In genomic region chr2:191180712-191181111, GRCh38 we compare ENCODE assay signal across 16 cellular contexts. TPM values are rescaled to one million over a fixed set of nuclear protein-coding genes. Genes with fewer than 3 reads are reported as not detected.
A peak's percentile ranks its signal among the peaks of the same experiment; 100 is the strongest.
DNase-seq lines count a peak whose midpoint lies in the region; FAIRE-seq and TF ChIP-seq lines count a peak whose summit lies in the region.
"Had no signal": no experiment of that assay in that cellular context is flagged by ENCODE, and none has a peak within 500 bp of the region (broad histone marks: within the 10 kb centered on the region; RNA-seq: fewer than 3 reads in every experiment).

No MANE protein-coding gene starts in this region.

- DNase-seq in AG08395 (ENCODE audit: low spot score), result peak; percentile 70
- DNase-seq in H54 (ENCODE audit: insufficient read length, low spot score), result no peak
- DNase-seq in astrocyte (ENCODE audit: low read depth), result no peak
- DNase-seq in glomerular visceral epithelial cell (ENCODE audit: extremely low spot score), result peak; percentile 36
- DNase-seq in occipital lobe (lab: John Stamatoyannopoulos, UW), result no peak
- DNase-seq in GM13976 (ENCODE audit: low spot score), result no peak
- no peak for DNase-seq in DMS 273 treated with DMSO at 0.1 percent for 48 hours (lab: John Stamatoyannopoulos, UW)
- no peak for DNase-seq in kidney
- DNase-seq: dorsolateral prefrontal cortex; midbrain; NCI-H1092 treated with DMSO at 0.1 percent for 48 hours; SHP77; sigmoid colon; stimulated activated CD4-positive, alpha-beta T cell treated with anti-CD3 and anti-CD28 coated beads, Interleukin-4, amount 100 ng/mL, for 4 hours; T-helper 9 cell had no signal

- peak; percentile 68 for FAIRE-seq in H54 (lab: Jason Lieb, UNC)
- FAIRE-seq in astrocyte (lab: Jason Lieb, UNC), result peak; percentile 60
- FAIRE-seq in kidney (lab: Jason Lieb, UNC), result no peak

- peaks cover 4% of the 10 kb centered on the region for H3K27me3 Mint-ChIP-seq in astrocyte (ENCODE audit: low read depth, unreplicated experiment)

- H3K27ac Mint-ChIP-seq in astrocyte (ENCODE audit: unreplicated experiment), result no peak overlapping the region

- no peak overlapping the region for H3K4me2 ChIP-seq in astrocyte (ENCODE audit: low read length)

- no peaks in the 10 kb centered on the region for H3K36me3 Mint-ChIP-seq in astrocyte (ENCODE audit: low read depth, unreplicated experiment)

- no peak for TF ChIP-seq POLR2A in H54 (IDR thresholded peaks at IDR 0.05; ENCODE audit: low read depth, low read length)

- no peak overlapping the region for H3K27ac ChIP-seq in astrocyte (ENCODE audit: low read depth, low read length)
- H3K27ac ChIP-seq in kidney (ENCODE audit: low read depth in 2 of 2, low read length in 2 of 2), result no peak overlapping the region
- H3K27ac ChIP-seq: dorsolateral prefrontal cortex, gastroesophageal sphincter, sigmoid colon had no signal

- no peak overlapping the region for H3K4me3 Mint-ChIP-seq in astrocyte (ENCODE audit: unreplicated experiment)

- in situ Hi-C loops in GM13976 (cut with MboI; ENCODE audit: low sequenced_read_pairs, unreplicated experiment), result no loop called here

- peaks cover 2% of the 10 kb centered on the region for H3K9me3 Mint-ChIP-seq in astrocyte (ENCODE audit: unreplicated experiment)

- H3K4me1 Mint-ChIP-seq in astrocyte (ENCODE audit: low read depth, unreplicated experiment), result peaks cover 6% of the 10 kb centered on the region

- H4K20me1 ChIP-seq in astrocyte (ENCODE audit: insufficient read depth, low read length), result no peaks in the 10 kb centered on the region

- no peaks in the 10 kb centered on the region for H3K36me3 ChIP-seq in astrocyte (ENCODE audit: insufficient read depth, low read length)
- no peaks in the 10 kb centered on the region for H3K36me3 ChIP-seq in kidney (ENCODE audit: control insufficient read depth in 1 of 2, insufficient read depth in 2 of 2, low read length in 2 of 2)
- H3K36me3 ChIP-seq: gastroesophageal sphincter, sigmoid colon had no signal

- H3K9me3 ChIP-seq in astrocyte (ENCODE audit: insufficient read depth, low read depth, low read length), result no peaks in the 10 kb centered on the region
- H3K9me3 ChIP-seq in kidney (ENCODE audit: control insufficient read depth in 1 of 2, low read length in 2 of 2), result no peaks in the 10 kb centered on the region
- H3K9me3 ChIP-seq: gastroesophageal sphincter, sigmoid colon had no signal

- H3K4me3 ChIP-seq in astrocyte (ENCODE audit: insufficient read depth, low read depth, low read length) (no peak overlapping the region), kidney (ENCODE audit: low read length in 2 of 2) (no peak overlapping the region)
- H3K4me3 ChIP-seq: dorsolateral prefrontal cortex, gastroesophageal sphincter, sigmoid colon had no signal

- intact Hi-C loops in kidney (cut with DNase I), result no loop called here

- TF ChIP-seq CTCF in astrocyte (IDR thresholded peaks at IDR 0.05; ENCODE audit: insufficient read depth, low read depth, low read length) (no peak), GM13976 (IDR thresholded peaks at IDR 0.05; ENCODE audit: borderline replicate concordance, control extremely low read depth, extremely low read depth, insufficient read depth, missing control alignments) (no peak), kidney (IDR thresholded peaks at IDR 0.05; ENCODE audit: borderline replicate concordance, extremely low read depth, insufficient read depth) (no peak)

- H2AFZ ChIP-seq in astrocyte (ENCODE audit: low read depth, low read length), result no peak overlapping the region

- H3K9ac ChIP-seq in astrocyte (ENCODE audit: low read length) (no peak overlapping the region), kidney (ENCODE audit: low read length in 2 of 2) (no peak overlapping the region)

- no peaks in the 10 kb centered on the region for H3K27me3 ChIP-seq in astrocyte (ENCODE audit: insufficient read depth, low read length)
- H3K27me3 ChIP-seq: dorsolateral prefrontal cortex, gastroesophageal sphincter, sigmoid colon had no signal

- no peaks in the 10 kb centered on the region for H3K79me2 ChIP-seq in astrocyte (ENCODE audit: insufficient read depth, low read length)

- H3K4me1 ChIP-seq in astrocyte (ENCODE audit: insufficient read depth, low read length) (no peaks in the 10 kb centered on the region), kidney (ENCODE audit: control insufficient read depth in 1 of 2, insufficient read depth in 1 of 2, low read depth in 1 of 2, low read length in 2 of 2) (no peaks in the 10 kb centered on the region)
- H3K4me1 ChIP-seq: gastroesophageal sphincter, sigmoid colon had no signal

RNA-seq across cellular contexts. Expression of gene STAT4, which starts 29.9 kb away (rescaled TPM):
- total RNA-seq in astrocyte (1.6 and 2.3 TPM in 2 replicates), occipital lobe (1.2 TPM), kidney (8.5 TPM)
- 1.2 TPM for polyA plus RNA-seq in kidney (ENCODE audit: insufficient read depth, low read depth, low replicate concordance)

Comparison
In these comparisons a context has a peak if more than half of its experiments do, and no peak if none do; other contexts are left out.
1. DNase-seq: peak in AG08395 (single experiment) and glomerular visceral epithelial cell (single experiment); none in H54 (single experiment), astrocyte (single experiment), occipital lobe (single experiment), GM13976 (single experiment), DMS 273 treated with DMSO at 0.1 percent for 48 hours (single experiment) and kidney (single experiment).